ENCODE assay signal across 1 cellular context in genomic region chr6:7136859-7137334, GRCh38.
TF ChIP-seq lines count a peak whose summit lies in the region.

No MANE protein-coding gene starts in this region.

TF ChIP-seq in GM12878, 131 proteins besides CTCF, POLR2A, EP300 and RAD21 (continued from another document and continues in another):
- no peak for TF ChIP-seq ZNF687 (IDR thresholded peaks at IDR 0.05)
- TF ChIP-seq RELA (IDR thresholded peaks at IDR 0.05; ENCODE audit: borderline replicate concordance, partially characterized antibody), result no peak
- TF ChIP-seq ZNF384 (IDR thresholded peaks at IDR 0.05; ENCODE audit: borderline replicate concordance, low read depth, low read length), result no peak
- no peak for TF ChIP-seq E2F4 (IDR thresholded peaks at IDR 0.05; ENCODE audit: low read depth, low read length)
- peak; percentile 20 for TF ChIP-seq BCL3 (IDR thresholded peaks at IDR 0.05; ENCODE audit: borderline replicate concordance, insufficient read depth, low read depth, low read length, poor library complexity, severe bottlenecking)
- peak; percentile 80 for TF ChIP-seq NR2F1 (conservative IDR thresholded peaks at IDR 0.05)
- peak; percentile 77 for TF ChIP-seq BCL11A (IDR thresholded peaks at IDR 0.05; ENCODE audit: low read depth, low read length)
- no peak for TF ChIP-seq ZBTB40 (IDR thresholded peaks at IDR 0.05; ENCODE audit: borderline replicate concordance)
- no peak; the same call in 1 of the 2 replicates for TF ChIP-seq CHD2 (IDR thresholded peaks at IDR 0.05; ENCODE audit: borderline replicate concordance, low read depth, low read length)
- TF ChIP-seq ZBTB4 (CRISPR knock-in tag; IDR thresholded peaks at IDR 0.05), result no peak
- TF ChIP-seq CEBPZ (IDR thresholded peaks at IDR 0.05; ENCODE audit: low read depth, low read length), result no peak
- TF ChIP-seq ZNF207 (IDR thresholded peaks at IDR 0.05; ENCODE audit: borderline replicate concordance), result peak; percentile 64; the same call in 1 of the 2 replicates
- no peak for TF ChIP-seq HDAC6 (IDR thresholded peaks at IDR 0.05; ENCODE audit: unreplicated experiment)
- no peak for TF ChIP-seq MYC (IDR thresholded peaks at IDR 0.05; ENCODE audit: insufficient read depth, insufficient read length, insufficient replicate concordance, low read length, severe bottlenecking)
- TF ChIP-seq TAF1 (IDR thresholded peaks at IDR 0.05; ENCODE audit: borderline replicate concordance, low read depth, low read length), result 0 out of 2 replicates have a peak, but pooled peaks have one; percentile 27
- TF ChIP-seq RFX5 (IDR thresholded peaks at IDR 0.05; ENCODE audit: low read depth, low read length), result no peak
- 0 out of 4 replicates have a peak, but pooled peaks of 1 of the 2 experiments have one; percentile 15 for TF ChIP-seq SRF (IDR thresholded peaks at IDR 0.05; ENCODE audit: low read depth in 2 of 2, low read length in 2 of 2)
- TF ChIP-seq BACH1 (IDR thresholded peaks at IDR 0.05; ENCODE audit: borderline replicate concordance), result no peak; the same call in 1 of the 2 replicates
- TF ChIP-seq HDGF (IDR thresholded peaks at IDR 0.05), result peak; percentile 84
- no peak for TF ChIP-seq KAT2A (conservative IDR thresholded peaks at IDR 0.05; ENCODE audit: control insufficient read depth, low read depth, low read length)
- no peak for TF ChIP-seq PAX8 (IDR thresholded peaks at IDR 0.05)
- TF ChIP-seq ATF2 (IDR thresholded peaks at IDR 0.05; ENCODE audit: low read length), result peak; percentile 78; the same call in 1 of the 2 replicates
- peak; percentile 49; the same call in 1 of the 2 replicates for TF ChIP-seq NFIC (IDR thresholded peaks at IDR 0.05; ENCODE audit: low read depth, low read length)
- peak; percentile 94 for TF ChIP-seq DPF2 (IDR thresholded peaks at IDR 0.05)
- TF ChIP-seq MYB (IDR thresholded peaks at IDR 0.05; ENCODE audit: borderline replicate concordance, low read depth, low read length), result no peak
- no peak for TF ChIP-seq ZBTB33 (IDR thresholded peaks at IDR 0.05)
- peak; percentile 89 for TF ChIP-seq IRF4 (IDR thresholded peaks at IDR 0.05; ENCODE audit: low read depth, low read length)
- peak; percentile 89 for TF ChIP-seq RUNX3 (IDR thresholded peaks at IDR 0.05; ENCODE audit: low read length)
- TF ChIP-seq SMAD5 (IDR thresholded peaks at IDR 0.05; ENCODE audit: low read depth), result no peak
- peak; percentile 98 for TF ChIP-seq EED (IDR thresholded peaks at IDR 0.05; ENCODE audit: low read depth)
- no peak for TF ChIP-seq NFXL1 (IDR thresholded peaks at IDR 0.05; ENCODE audit: borderline replicate concordance)
- no peak for TF ChIP-seq SIN3A (IDR thresholded peaks at IDR 0.05; ENCODE audit: low read depth, low read length)
- TF ChIP-seq HDAC2 (IDR thresholded peaks at IDR 0.05), result no peak
- TF ChIP-seq SPI1 (IDR thresholded peaks at IDR 0.05; ENCODE audit: borderline replicate concordance, insufficient read depth, low read depth, low read length), result peak; percentile 98
- 0 out of 2 replicates have a peak, but pooled peaks have one; percentile 19 for TF ChIP-seq PKNOX1 (IDR thresholded peaks at IDR 0.05)
